Comparison of ENCODE assay signal across 8 cellular contexts in the genomic region with DNA sequence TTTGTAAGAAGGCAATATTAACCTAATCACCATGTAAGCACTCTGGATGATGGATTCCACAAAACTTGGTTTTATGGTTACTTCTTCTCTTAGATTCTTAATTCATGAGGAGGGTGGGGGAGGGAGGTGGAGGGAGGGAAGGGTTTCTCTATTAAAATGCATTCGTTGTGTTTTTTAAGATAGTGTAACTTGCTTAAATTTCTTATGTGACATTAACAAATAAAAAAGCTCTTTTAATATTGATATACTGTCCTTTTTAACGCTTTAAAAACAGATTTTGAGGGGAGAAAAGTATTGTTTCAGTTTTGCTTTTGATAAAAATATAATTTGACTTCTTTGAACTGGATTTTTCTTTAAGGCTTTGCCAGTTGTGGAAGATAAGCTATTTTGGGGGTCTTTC.
"Had no signal": no experiment of that assay in that cellular context is flagged by ENCODE, and none has a peak within 500 bp of the region (broad histone marks: within the 10 kb centered on the region; RNA-seq: fewer than 3 reads in every experiment).

No MANE protein-coding gene starts in this region.

- H3K27ac Mint-ChIP-seq: HFFc6 had no signal

- ATAC-seq: HCT116 had no signal

- H3K27ac ChIP-seq: HL-60 had no signal

- H3K4me3 ChIP-seq: HAP-1 had no signal

- DNase-seq: GOT3, H7, HFFc6, IMR-90, KBM-7 had no signal

- H3K4me3 Mint-ChIP-seq: HFFc6 had no signal

- H3K9me3 ChIP-seq: HAP-1 had no signal

- H3K4me1 ChIP-seq: HAP-1 had no signal

- H3K9me3 Mint-ChIP-seq: HFFc6 had no signal
